Comparison of ENCODE assay signal across 8 cellular contexts in genomic region chr19:58400638-58400915, GRCh38. TPM values are rescaled to one million over a fixed set of nuclear protein-coding genes. Genes with fewer than 3 reads are reported as not detected.
DNase-seq lines count a peak whose midpoint lies in the region; ATAC-seq and TF ChIP-seq lines count a peak whose summit lies in the region.

No MANE protein-coding gene starts in this region.

- ATAC-seq in heart right ventricle (peak in 3 of 8 donors; percentile 1 to 6 (median 1)), GM21723 (IDR thresholded peaks at IDR 0.05; ENCODE audit: unreplicated experiment) (no peak)

- H3K4me1 Mint-ChIP-seq in mesothelial cell of epicardium: peaks cover 16% of the 10 kb centered on the region

- H2AFZ ChIP-seq in mammary epithelial cell (ENCODE audit: low read depth, low read length): peak overlapping the region; percentile 81

- DNase-seq in heart right ventricle (no peak), cardiac septum (ENCODE audit: low spot score) (no peak), mammary epithelial cell (no peak), mesothelial cell of epicardium (ENCODE audit: low spot score in 2 of 2, unreplicated experiment in 2 of 2) (no peak), vagina (ENCODE audit: extremely low spot score in 2 of 2) (no peak), kidney glomerular epithelial cell (lab: John Stamatoyannopoulos, UW) (no peak), NCI-H128 (lab: John Stamatoyannopoulos, UW; ENCODE audit: unreplicated experiment) (no peak)

- TF ChIP-seq POLR2A in vagina (IDR thresholded peaks at IDR 0.05): no peak

- in situ Hi-C loops in mammary epithelial cell (cut with MboI; ENCODE audit: low sequenced_read_pairs in 2 of 2): no loop called here

- H3K9ac ChIP-seq in mammary epithelial cell (ENCODE audit: insufficient read depth, low read length): no peak overlapping the region

- TF ChIP-seq CTCF in heart right ventricle (IDR thresholded peaks at IDR 0.05) (no peak), mammary epithelial cell (conservative IDR thresholded peaks at IDR 0.05 in 1 of 2, IDR thresholded peaks at IDR 0.05 in 1 of 2; ENCODE audit: extremely low read depth in 1 of 2, insufficient read depth in 1 of 2, low read depth in 1 of 2, low read length in 2 of 2) (no peak), mesothelial cell of epicardium (IDR thresholded peaks at IDR 0.05; ENCODE audit: unreplicated experiment) (no peak), vagina (IDR thresholded peaks at IDR 0.05) (no peak)

- H3K4me1 ChIP-seq in heart right ventricle (peaks cover 8 to 27% (median 13%) of the 10 kb centered on the region in 9 donors), mammary epithelial cell (ENCODE audit: insufficient read depth, low read length) (peaks cover 15% of the 10 kb centered on the region), vagina (peaks cover 29% of the 10 kb centered on the region)

- H3K27ac ChIP-seq in heart right ventricle (peak overlapping the region in 5 of 10 donors; percentile 33 to 66 (median 38)), mammary epithelial cell (ENCODE audit: insufficient read depth, low read depth, low read length) (no peak overlapping the region), vagina (no peak overlapping the region)

- H3K27me3 Mint-ChIP-seq in mesothelial cell of epicardium (ENCODE audit: low read depth): peaks cover 19% of the 10 kb centered on the region

- CTCF ChIA-PET in mammary epithelial cell (lab: Charles Lee; ENCODE audit: low non-redundant PET): no interaction called here

- no peaks in the 10 kb centered on the region for H3K36me3 ChIP-seq in heart right ventricle
- H3K36me3 ChIP-seq in mammary epithelial cell (ENCODE audit: insufficient read depth, low read length): no peaks in the 10 kb centered on the region
- no peaks in the 10 kb centered on the region for H3K36me3 ChIP-seq in vagina

- H4K20me1 ChIP-seq in mammary epithelial cell (ENCODE audit: insufficient read depth, low read length): no peaks in the 10 kb centered on the region

- BruUV-seq in mammary epithelial cell (replicated peaks; lab: Mats Ljungman, UMichigan): no TSS peak

- H3K27ac Mint-ChIP-seq in mesothelial cell of epicardium: no peak overlapping the region

- H3K9me3 ChIP-seq in heart right ventricle (no peaks in the 10 kb centered on the region), mammary epithelial cell (replicated peaks; ENCODE audit: insufficient read depth, low read length) (no peaks in the 10 kb centered on the region), vagina (no peaks in the 10 kb centered on the region)

- H3K79me2 ChIP-seq in mammary epithelial cell (ENCODE audit: insufficient read depth, low read length): peaks cover 11% of the 10 kb centered on the region

- dilution Hi-C loops in mammary epithelial cell (cut with HindIII; ENCODE audit: low sequenced_read_pairs): no loop called here

- peaks cover 2% of the 10 kb centered on the region for H3K36me3 Mint-ChIP-seq in mesothelial cell of epicardium

- 39 to 46% methylated on average over 12 of the region's 12 CpGs for WGBS in heart right ventricle, 2 donors
- WGBS in mammary epithelial cell (ENCODE audit: low coverage, missing lambda C conversion rate): 53% methylated on average over 9 of the region's 12 CpGs

- H3K9me3 Mint-ChIP-seq in mesothelial cell of epicardium: no peaks in the 10 kb centered on the region

- intact Hi-C loops in heart right ventricle (cut with DNase I) (loop anchor here in 1 of 10 donors (2.0 kb wide), 1 partner anchor 14 kb away; the partner anchor contains the start of gene RPS5), cardiac septum (cut with DNase I) (no loop called here), mammary epithelial cell (cut with micrococcal nuclease) (no loop called here), vagina (cut with DNase I) (no loop called here)

- H3K27me3 ChIP-seq in heart right ventricle (peaks cover 0 to 25% (median 21%) of the 10 kb centered on the region in 7 donors), mammary epithelial cell (ENCODE audit: insufficient read depth, low read length) (no peaks in the 10 kb centered on the region), vagina (no peaks in the 10 kb centered on the region)

- H3K4me2 ChIP-seq in mammary epithelial cell (ENCODE audit: insufficient read depth, low read depth, low read length): peak overlapping the region; percentile 89

- H3K4me3 Mint-ChIP-seq in mesothelial cell of epicardium: peak overlapping the region; percentile 87

- H3K4me3 ChIP-seq in heart right ventricle (peak overlapping the region; percentile 4 to 74 (median 62)), mammary epithelial cell (replicated peaks in 1 of 3; ENCODE audit: insufficient read depth in 1 of 3, low read depth in 2 of 3, low read length in 3 of 3) (peak overlapping the region; percentile 6 to 46 (median 24)), vagina (peak overlapping the region; percentile 56 to 57)

RNA-seq across cellular contexts. Expression of gene RNF225, which starts 5.1 kb away (rescaled TPM):
- total RNA-seq in heart right ventricle: not detected
- not detected for polyA plus RNA-seq in heart right ventricle
- not detected for total RNA-seq in cardiac septum
- total RNA-seq in mammary epithelial cell: under 1 TPM; 0.42 to 0.50 TPM
- not detected for polyA plus RNA-seq in mammary epithelial cell
- not detected for polyA minus RNA-seq in mammary epithelial cell
- total RNA-seq in mesothelial cell of epicardium: 0.83 to 1.3 TPM (median 1.2 TPM) in 3 replicates
- 0.98 TPM for total RNA-seq in vagina

RNA-seq across cellular contexts. Expression of gene ZNF584, which starts 7.9 kb away (rescaled TPM):
- total RNA-seq in heart right ventricle (10 to 100 TPM; 12.7 to 20.4 (median 17.6) TPM), cardiac septum (19.8 TPM), mammary epithelial cell (10 to 100 TPM; 16.9 to 22.8 TPM), mesothelial cell of epicardium (12.0 to 16.4 TPM (median 15.3 TPM) in 3 replicates), vagina (16.7 TPM)
- polyA plus RNA-seq in heart right ventricle (10 to 100 TPM in 1 of 2 donors, 1 to 10 TPM in 1; 6.5 to 15.9 TPM), mammary epithelial cell (15.4 TPM)
- polyA minus RNA-seq in mammary epithelial cell: 21.3 TPM

RNA-seq across cellular contexts. Expression of gene RPS5, which starts 13.5 kb away (rescaled TPM):
- 100 to 1,000 TPM; 360 to 610 (median 413) TPM for total RNA-seq in heart right ventricle
- 1,000 to 10,000 TPM in 1 of 2 donors, 100 to 1,000 TPM in 1; 430 to 2,053 TPM for polyA plus RNA-seq in heart right ventricle
- total RNA-seq in cardiac septum: 394 TPM
- 1,000 to 10,000 TPM in 1 of 2 donors, 100 to 1,000 TPM in 1; 916 to 1,060 TPM for total RNA-seq in mammary epithelial cell
- polyA plus RNA-seq in mammary epithelial cell: 2,328 TPM
- polyA minus RNA-seq in mammary epithelial cell: 1,005 TPM
- total RNA-seq in mesothelial cell of epicardium: 985 to 1,018 TPM (median 1,016 TPM) in 3 replicates
- 1,974 TPM for total RNA-seq in vagina

RNA-seq across cellular contexts. Expression of gene ZNF837, which starts 19.7 kb away (rescaled TPM):
- total RNA-seq in heart right ventricle (under 1 TPM; 0.11 to 0.90 (median 0.41) TPM), cardiac septum (0.54 TPM), mammary epithelial cell (1 to 10 TPM; 2.6 to 4.2 TPM), mesothelial cell of epicardium (3.1 to 4.2 TPM (median 3.9 TPM) in 3 replicates), vagina (1.2 TPM)
- polyA plus RNA-seq in heart right ventricle (under 1 TPM; 0.36 to 0.88 TPM), mammary epithelial cell (0.66 TPM)
- polyA minus RNA-seq in mammary epithelial cell: not detected

RNA-seq across cellular contexts. Expression of gene ZNF497, which starts 38.0 kb away (rescaled TPM):
- total RNA-seq in heart right ventricle (under 1 TPM in 9 of 10 donors, not detected in 1; 0.14 to 0.73 (median 0.30) TPM), cardiac septum (0.40 TPM), mammary epithelial cell (1 to 10 TPM in 1 of 2 donors, under 1 TPM in 1; 0.83 to 1.1 TPM), mesothelial cell of epicardium (6.6 to 7.6 TPM (median 6.9 TPM) in 3 replicates), vagina (3.4 TPM)
- polyA plus RNA-seq in heart right ventricle (under 1 TPM; 0.22 to 0.33 TPM), mammary epithelial cell (0.35 TPM)
- polyA minus RNA-seq in mammary epithelial cell: not detected
